8 cellular contexts compared by ENCODE assay signal in genomic region chr6:43724914-43725642, GRCh38. TPM values are rescaled to one million over a fixed set of nuclear protein-coding genes. Genes with fewer than 3 reads are reported as not detected.
DNase-seq lines count a peak whose midpoint lies in the region; ATAC-seq and TF ChIP-seq lines count a peak whose summit lies in the region.

No MANE protein-coding gene starts in this region.

- H3K27ac ChIP-seq in A673 (ENCODE audit: low read depth, low read length, poor library complexity, severe bottlenecking) = peak overlapping the region; percentile 36

- intact Hi-C loops in A673 (cut with micrococcal nuclease; ENCODE audit: unreplicated experiment) = loop anchor here (1.0 kb wide), 1 partner anchor 354 kb away; no protein-coding TSS in a partner anchor
- intact Hi-C loops in cardiac septum (cut with DNase I) = loop anchor here (1.0 to 5.0 kb wide), 3 partner anchors 42 to 353 kb away; no protein-coding TSS in a partner anchor

- H3K27me3 ChIP-seq in A673 (replicated peaks; ENCODE audit: insufficient read depth, low read depth, low read length, poor library complexity) = no peaks in the 10 kb centered on the region

- no peak overlapping the region for H3K4me3 ChIP-seq in A673 (ENCODE audit: low read depth, low read length, poor library complexity, severe bottlenecking)

- POLR2A ChIA-PET in A673 (lab: Charles Lee; ENCODE audit: low non-redundant PET) = interaction anchor here (0.5 to 0.6 kb wide), 2 partner anchors 11 to 466 kb away, joined by 3 to 13 read pairs; no protein-coding TSS in a partner anchor

- no TSS peak for BruUV-seq in A673 (replicated peaks; lab: Mats Ljungman, UMichigan)

- no peaks in the 10 kb centered on the region for H3K36me3 ChIP-seq in A673 (ENCODE audit: insufficient read depth, low read length, poor library complexity, severe bottlenecking)

- DNase-seq in A673 (ENCODE audit: low spot score) = peak; percentile 87
- DNase-seq in activated effector memory CD4-positive, alpha-beta T cell treated with Interleukin-2 at 50 U/mL for 16 hours = peak; percentile 69
- DNase-seq in cardiac septum (ENCODE audit: low spot score) = peak; percentile 92
- peak; percentile 52 to 62 for DNase-seq in stimulated activated CD4-positive, alpha-beta T cell treated with anti-CD3 and anti-CD28 coated beads, Interleukin-1b, Interleukin-23, amount 100 ng/mL, for 4 hours (ENCODE audit: low read depth in 2 of 2)
- no peak for DNase-seq in hippocampal formation (lab: John Stamatoyannopoulos, UW)

- ATAC-seq in GM19035 (IDR thresholded peaks at IDR 0.05; ENCODE audit: unreplicated experiment) = peak; percentile 76
- peak; percentile 59 for ATAC-seq in HG03558 (IDR thresholded peaks at IDR 0.05; ENCODE audit: extremely low read depth, unreplicated experiment)

- H3K4me1 ChIP-seq in A673 (ENCODE audit: insufficient read depth, low read length, poor library complexity, severe bottlenecking) = peaks cover 21% of the 10 kb centered on the region

- peaks cover 3% of the 10 kb centered on the region for H3K9me3 ChIP-seq in A673 (ENCODE audit: low read depth, low read length, poor library complexity, severe bottlenecking)

- TF ChIP-seq CTCF in A673 (conservative IDR thresholded peaks at IDR 0.05; ENCODE audit: low read depth, low read length) = no peak

- CTCF ChIA-PET in A673 (lab: Charles Lee) = interaction anchor here (1.8 kb wide), 1 partner anchor 354 kb away, joined by 8 read pairs; no protein-coding TSS in a partner anchor

- peak; percentile 31; the same call in 1 of the 2 replicates for TF ChIP-seq POLR2A in Raji (IDR thresholded peaks at IDR 0.05; ENCODE audit: insufficient read depth, low read depth, low read length)

RNA-seq across cellular contexts. Expression of gene MRPS18A, which starts 37.5 kb away (rescaled TPM):
- total RNA-seq in A673 (2021) (64.6 and 69.1 TPM in 2 replicates), cardiac septum (38.4 TPM)

RNA-seq across cellular contexts. Expression of gene VEGFA, which starts 44.9 kb away (rescaled TPM):
- total RNA-seq in A673 (2021) (116 and 144 TPM in 2 replicates), cardiac septum (233 TPM)

Comparison
In these comparisons a context has a peak if more than half of its experiments do, and no peak if none do; other contexts are left out.
1. DNase-seq: peak in A673 (single experiment), activated effector memory CD4-positive, alpha-beta T cell treated with Interleukin-2 at 50 U/mL for 16 hours (single experiment), cardiac septum (single experiment) and stimulated activated CD4-positive, alpha-beta T cell treated with anti-CD3 and anti-CD28 coated beads, Interleukin-1b, Interleukin-23, amount 100 ng/mL, for 4 hours (2 of 2); none in hippocampal formation (0 of 2).